31 cellular contexts compared by ENCODE assay signal in the genomic region with DNA sequence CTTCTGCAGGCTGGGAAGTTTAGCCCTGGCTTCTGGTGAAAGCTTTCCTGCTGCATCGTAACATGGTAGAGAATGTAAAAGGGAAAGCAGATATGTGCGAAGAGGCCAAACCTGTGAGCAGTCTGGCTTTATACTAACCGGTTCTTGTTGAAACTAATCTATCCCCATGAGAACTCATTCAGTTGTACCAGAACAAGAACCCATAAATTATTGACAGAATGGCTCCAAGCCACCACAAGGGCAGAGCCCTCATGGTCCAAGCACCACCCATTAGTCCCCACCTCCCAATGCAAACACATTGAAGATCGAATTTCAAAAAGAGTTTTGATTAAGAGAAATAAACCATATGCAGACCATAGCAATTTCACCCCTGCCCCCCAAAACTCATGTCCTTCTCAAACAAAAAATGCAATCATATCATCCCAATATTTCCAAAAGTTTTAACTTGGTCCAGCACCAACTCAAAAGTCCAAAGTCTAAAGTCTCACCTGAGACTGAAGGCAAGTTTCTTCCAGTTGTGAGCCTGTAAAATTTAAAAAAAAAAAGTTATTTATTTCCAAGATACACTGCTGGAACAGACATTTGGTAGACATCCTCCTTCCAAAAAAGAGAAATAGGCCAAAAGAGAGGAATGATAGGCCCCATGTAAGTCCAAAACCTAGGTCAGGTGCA.
"Had no signal": no experiment of that assay in that cellular context is flagged by ENCODE, and none has a peak within 500 bp of the region (broad histone marks: within the 10 kb centered on the region; RNA-seq: fewer than 3 reads in every experiment).

No MANE protein-coding gene starts in this region.

- H3K27ac ChIP-seq: ascending aorta, breast epithelium, cardiac muscle cell, colonic mucosa, epithelial cell of prostate, WERI-Rb-1 had no signal

- DNase-seq: activated B cell treated with CpG ODN at 0.5 μM for 24 hours; activated CD4-positive, alpha-beta memory T cell treated with anti-CD3 and anti-CD28 coated beads, Interleukin-2, amount 10 ng/mL, durations not matched to agents 7 days and 5 days; activated CD4-positive, alpha-beta T cell treated with anti-CD3 and anti-CD28 coated beads, Interleukin-2, amount 10 ng/mL, durations not matched to agents 7 days and 5 days; activated CD4-positive, alpha-beta T cell treated with anti-CD3 and anti-CD28 coated beads, Interleukin-2, amount 50 U/mL, for 4 hours; activated CD8-positive, alpha-beta memory T cell treated with anti-CD3 and anti-CD28 coated beads, Interleukin-2, amount 50 U/mL, for 48 hours; activated gamma-delta T cell; activated naive CD4-positive, alpha-beta T cell; activated naive CD4-positive, alpha-beta T cell treated with anti-CD3 and anti-CD28 coated beads, Interleukin-2, amount 10 ng/mL, durations not matched to agents 7 days and 5 days; activated naive CD8-positive, alpha-beta T cell treated with anti-CD3 and anti-CD28 coated beads, Interleukin-2, amount 10 ng/mL, durations not matched to agents 7 days and 5 days; activated T-cell treated with anti-CD3 and anti-CD28 coated beads for 4 hours; activated T-cell treated with anti-CD3 and anti-CD28 coated beads, Interleukin-2, amount 50 U/mL, for 24 hours; activated T-cell treated with anti-CD3 and anti-CD28 coated beads, Interleukin-2, amount 50 U/mL, for 72 hours; central memory CD4-positive, alpha-beta T cell; cerebellar nuclear complex; colonic mucosa; effector CD8-positive, alpha-beta T cell; foreskin fibroblast; head of caudate nucleus; T-helper 1 cell; T-helper 17 cell; T1000; WERI-Rb-1 had no signal

- H3K4me1 ChIP-seq: ascending aorta, breast epithelium, colonic mucosa had no signal

- H3K4me3 ChIP-seq: ascending aorta, breast epithelium, cardiac muscle cell, colonic mucosa had no signal

- H3K27me3 ChIP-seq: ascending aorta, breast epithelium, cardiac muscle cell, colonic mucosa had no signal

- FAIRE-seq: endometrium, endothelial cell of umbilical vein, frontal cortex had no signal

- ATAC-seq: activated CD4-positive, CD25-positive, alpha-beta regulatory T cell treated with anti-CD3 and anti-CD28 coated beads, Interleukin-2, amount 50 U/mL, for 24 hours; activated naive CD4-positive, alpha-beta T cell treated with anti-CD3 and anti-CD28 coated beads, Interleukin-2, amount 50 U/mL, for 72 hours; activated T-cell treated with anti-CD3 and anti-CD28 coated beads, Interleukin-2, amount 50 U/mL, for 72 hours; T-helper 17 cell had no signal

- H3K9me3 ChIP-seq: ascending aorta, breast epithelium, colonic mucosa had no signal

- H3K36me3 ChIP-seq: ascending aorta, breast epithelium, cardiac muscle cell, colonic mucosa, WERI-Rb-1 had no signal
